ENCODE assay signal across 12 cellular contexts in the genomic region with DNA sequence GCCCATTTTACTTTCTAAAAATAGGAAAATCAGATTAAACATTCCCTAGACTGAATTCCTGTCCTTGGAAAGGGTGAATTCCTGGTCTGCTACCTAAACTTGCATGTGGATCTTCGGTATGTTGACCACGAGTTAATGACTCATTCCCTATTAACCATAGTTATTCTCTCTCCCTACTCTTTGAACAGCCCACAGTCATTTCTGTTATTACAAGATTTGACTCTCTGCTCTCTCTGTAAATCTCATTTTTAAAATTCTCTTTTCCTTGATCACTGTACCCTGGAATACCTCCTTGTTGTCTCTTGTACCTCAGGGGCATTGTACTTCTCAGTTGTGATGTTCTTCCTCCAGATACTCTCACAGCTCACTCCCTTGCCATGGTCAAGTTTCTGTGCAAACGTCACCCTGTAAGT.
A peak's percentile ranks its signal among the peaks of the same experiment; 100 is the strongest.
DNase-seq lines count a peak whose midpoint lies in the region; ATAC-seq lines count a peak whose summit lies in the region.
"Had no signal": no experiment of that assay in that cellular context is flagged by ENCODE, and none has a peak within 500 bp of the region (broad histone marks: within the 10 kb centered on the region; RNA-seq: fewer than 3 reads in every experiment).

No MANE protein-coding gene starts in this region.

- no peak overlapping the region for H3K27ac Mint-ChIP-seq in activated T-cell treated with anti-CD3 and anti-CD28 coated beads, Interleukin-2, amount 50 U/mL, for 24 hours
- H3K27ac Mint-ChIP-seq: brain had no signal

- H3K27ac ChIP-seq in epithelial cell of prostate = peak overlapping the region; percentile 53
- H3K27ac ChIP-seq: lower lobe of right lung had no signal

- no peaks in the 10 kb centered on the region for H3K4me1 Mint-ChIP-seq in activated T-cell treated with anti-CD3 and anti-CD28 coated beads, Interleukin-2, amount 50 U/mL, for 24 hours (ENCODE audit: low read depth)

- no peaks in the 10 kb centered on the region for H3K27me3 Mint-ChIP-seq in activated T-cell treated with anti-CD3 and anti-CD28 coated beads, Interleukin-2, amount 50 U/mL, for 24 hours
- H3K27me3 Mint-ChIP-seq: brain had no signal

- H3K4me3 Mint-ChIP-seq in activated T-cell treated with anti-CD3 and anti-CD28 coated beads, Interleukin-2, amount 50 U/mL, for 24 hours = no peak overlapping the region
- H3K4me3 Mint-ChIP-seq: brain had no signal

- H3K36me3 Mint-ChIP-seq in activated T-cell treated with anti-CD3 and anti-CD28 coated beads, Interleukin-2, amount 50 U/mL, for 24 hours (ENCODE audit: low read depth) = no peaks in the 10 kb centered on the region
- H3K36me3 Mint-ChIP-seq: brain had no signal

- H3K9me3 Mint-ChIP-seq in activated T-cell treated with anti-CD3 and anti-CD28 coated beads, Interleukin-2, amount 50 U/mL, for 24 hours = no peaks in the 10 kb centered on the region

- DNase-seq in EL (peak; percentile 92), RKO (ENCODE audit: low spot score) (peak; percentile 8), epithelial cell of prostate (ENCODE audit: low read depth, low spot score) (peak; percentile 43), non-pigmented ciliary epithelial cell (ENCODE audit: low read depth) (peak; percentile 85)
- no peak for DNase-seq in activated T-cell treated with anti-CD3 and anti-CD28 coated beads, Interleukin-2, amount 50 U/mL, for 24 hours
- DNase-seq: activated CD8-positive, alpha-beta memory T cell treated with anti-CD3 and anti-CD28 coated beads, Interleukin-2, amount 50 U/mL, for 4 hours; lower lobe of right lung; NCI-H2029 had no signal

- ATAC-seq in GM21367 (IDR thresholded peaks at IDR 0.05; ENCODE audit: unreplicated experiment) = no peak
- ATAC-seq in HG02588 (IDR thresholded peaks at IDR 0.05; ENCODE audit: unreplicated experiment) = no peak
- no peak for ATAC-seq in HG03432 (IDR thresholded peaks at IDR 0.05; ENCODE audit: unreplicated experiment)
- ATAC-seq: lower lobe of right lung had no signal
